Comparison of ENCODE assay signal across 23 cellular contexts in genomic region chr12:96786808-96787207, GRCh38.
"Had no signal": no experiment of that assay in that cellular context is flagged by ENCODE, and none has a peak within 500 bp of the region (broad histone marks: within the 10 kb centered on the region; RNA-seq: fewer than 3 reads in every experiment).

No MANE protein-coding gene starts in this region.

- H3K9me3 ChIP-seq: MG63, Peyer's patch, SJCRH30 had no signal

- H3K36me3 ChIP-seq: MG63, Peyer's patch, SJCRH30 had no signal

- DNase-seq: IMR-90; Karpas-422; KG1; NCI-H1092; NCI-H1436; NCI-H1694; NCI-H187 treated with DMSO at 0.1 percent for 48 hours; NCI-H2029 treated with DMSO at 0.1 percent for 48 hours; NCI-H2171 treated with DMSO at 0.1 percent for 48 hours; NCI-H345; NCI-H446 treated with DMSO at 0.1 percent for 48 hours; NCI-H524; NCI-H69; NCI-H774; NK-92 treated with Interleukin-12 subunit alpha and Interleukin-12 subunit beta, amount 100 ng/mL, for 24 hours; PC-9; Peyer's patch; SHP77 treated with DMSO at 0.1 percent for 48 hours; SJCRH30 had no signal

- H3K4me3 ChIP-seq: MG63, PC-9, Peyer's patch, SJCRH30 had no signal

- ATAC-seq: HepG2, Right ventricle myocardium inferior, SK-N-SH treated with all-trans-retinoic acid at 6 μM for 48 hours had no signal

- H2AFZ ChIP-seq: PC-9 had no signal

- H3K27me3 ChIP-seq: MG63, Peyer's patch, SJCRH30 had no signal

- H3K4me1 ChIP-seq: Peyer's patch, SJCRH30 had no signal

- H3K27ac ChIP-seq: PC-9, Peyer's patch, SJCRH30 had no signal

- H3K4me2 ChIP-seq: PC-9 had no signal
